Comparison of ENCODE assay signal across 7 cellular contexts in genomic region chr7:92461027-92462003, GRCh38. TPM values are rescaled to one million over a fixed set of nuclear protein-coding genes. Genes with fewer than 3 reads are reported as not detected.
DNase-seq lines count a peak whose midpoint lies in the region; ATAC-seq and TF ChIP-seq lines count a peak whose summit lies in the region.

No MANE protein-coding gene starts in this region.

- TF ChIP-seq CTCF in KMS-11 (conservative IDR thresholded peaks at IDR 0.05; ENCODE audit: low read depth, low read length), result peak; percentile 97
- TF ChIP-seq CTCF in chondrocyte (IDR thresholded peaks at IDR 0.05), result peak; percentile 92

- no peaks in the 10 kb centered on the region for H3K27me3 ChIP-seq in KMS-11 (ENCODE audit: insufficient read depth, low read depth)

- peak overlapping the region; percentile 10 for H3K27ac Mint-ChIP-seq in chondrocyte (ENCODE audit: unreplicated experiment)

- DNase-seq in EL (peak; percentile 44), SHP77 (lab: John Stamatoyannopoulos, UW) (peak; percentile 53 to 68), chondrocyte (ENCODE audit: low spot score) (no peak), myocyte (ENCODE audit: low read depth) (peak; percentile 60), T1000 (lab: John Stamatoyannopoulos, UW) (no peak)

- no peak overlapping the region for H3K4me3 Mint-ChIP-seq in chondrocyte (ENCODE audit: unreplicated experiment)

- no peaks in the 10 kb centered on the region for H3K27me3 Mint-ChIP-seq in chondrocyte (ENCODE audit: low read depth)

- H4K20me1 ChIP-seq in KMS-11 (ENCODE audit: insufficient read depth), result no peaks in the 10 kb centered on the region

- no peaks in the 10 kb centered on the region for H3K9me3 Mint-ChIP-seq in chondrocyte (ENCODE audit: low read depth)

- no peak overlapping the region for H3K27ac ChIP-seq in KMS-11

- no peaks in the 10 kb centered on the region for H3K79me2 ChIP-seq in KMS-11 (ENCODE audit: insufficient read depth, low read depth)

- 0 out of 2 replicates have a peak overlapping the region, but pooled peaks have one; percentile 14 for H3K4me2 ChIP-seq in KMS-11

- ATAC-seq in GM21529 (IDR thresholded peaks at IDR 0.05; ENCODE audit: unreplicated experiment), result peak; percentile 83

- peak overlapping the region; percentile 49; the same call in 1 of the 2 replicates for H2AFZ ChIP-seq in KMS-11 (ENCODE audit: low read depth)

- no peak overlapping the region for H3K9ac ChIP-seq in KMS-11

- peaks cover 23% of the 10 kb centered on the region for H3K4me1 Mint-ChIP-seq in chondrocyte (ENCODE audit: low read depth)

- H3K36me3 ChIP-seq in KMS-11 (ENCODE audit: insufficient read depth), result no peaks in the 10 kb centered on the region; the same call in 1 of the 2 replicates

- peaks cover 2% of the 10 kb centered on the region for H3K36me3 Mint-ChIP-seq in chondrocyte (ENCODE audit: low read depth)

- H3K4me3 ChIP-seq in KMS-11 (IDR thresholded peaks at IDR 0.05; ENCODE audit: insufficient read depth, low read depth, low read length), result no peak overlapping the region

- no peaks in the 10 kb centered on the region for H3K4me1 ChIP-seq in KMS-11 (ENCODE audit: low read depth, poor library complexity, severe bottlenecking)

RNA-seq across cellular contexts. Expression of gene GATAD1, which starts 14.0 kb away (rescaled TPM):
- total RNA-seq in chondrocyte (26.2 to 32.9 TPM (median 31.3 TPM) in 3 replicates), myocyte (41.6 and 44.6 TPM in 2 replicates)
- polyA plus RNA-seq in myocyte (2012), result 27.4 TPM

RNA-seq across cellular contexts. Expression of gene ERVW-1, which starts 16.4 kb away (rescaled TPM):
- total RNA-seq in chondrocyte (not detected in 3 replicates), myocyte (not detected in 2 replicates)
- polyA plus RNA-seq in myocyte (2012), result 1.0 TPM

Comparison
In these comparisons a context has a peak if more than half of its experiments do, and no peak if none do; other contexts are left out.
1. DNase-seq: peak in EL (single experiment), SHP77 (2 of 2) and myocyte (single experiment); none in chondrocyte (single experiment) and T1000 (single experiment).